In the genomic region with DNA sequence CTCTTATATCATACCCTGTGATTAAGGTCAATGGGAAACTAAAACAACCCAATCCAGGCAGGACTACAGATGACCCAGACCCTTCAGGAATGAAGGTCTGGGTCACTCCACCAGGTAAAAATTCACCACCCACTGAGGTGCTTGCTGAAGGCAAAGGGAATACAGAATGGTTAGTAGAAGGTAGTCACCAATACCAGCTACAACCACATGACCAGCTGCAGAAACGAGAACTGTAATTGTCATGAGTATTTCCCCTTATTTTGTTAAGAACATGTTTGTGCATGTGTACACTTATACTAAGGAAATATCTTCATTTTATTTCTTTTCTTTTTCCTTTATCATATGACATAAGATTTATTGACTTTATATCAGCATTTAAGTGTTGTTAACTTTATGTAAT, we compare ENCODE assay signal across 21 cellular contexts.
"Had no signal": no experiment of that assay in that cellular context is flagged by ENCODE, and none has a peak within 500 bp of the region (broad histone marks: within the 10 kb centered on the region; RNA-seq: fewer than 3 reads in every experiment).

No MANE protein-coding gene starts in this region.

- H3K27ac ChIP-seq: gastrocnemius medialis, lower lobe of right lung, neutrophil, parathyroid adenoma, right lobe of liver, thyroid gland had no signal

- H3K79me2 ChIP-seq: parathyroid adenoma had no signal

- H3K4me3 ChIP-seq: gastrocnemius medialis, lower lobe of right lung, right lobe of liver, thyroid gland had no signal

- FAIRE-seq: endometrium, keratinocyte, small intestine, urothelium cell line had no signal

- H3K36me3 ChIP-seq: gastrocnemius medialis, lower lobe of right lung, neutrophil, right lobe of liver, thyroid gland had no signal

- H2AFZ ChIP-seq: parathyroid adenoma had no signal

- H3K9me3 ChIP-seq: gastrocnemius medialis, lower lobe of right lung, neutrophil, right lobe of liver, thyroid gland had no signal

- H3K9ac ChIP-seq: parathyroid adenoma had no signal

- H3K4me1 ChIP-seq: parathyroid adenoma, right lobe of liver had no signal

- DNase-seq: cortex of kidney; effector memory CD8-positive, alpha-beta T cell; foreskin fibroblast; gastrocnemius medialis; head of caudate nucleus; left ventricle myocardium superior; lower lobe of right lung; naive thymus-derived CD8-positive, alpha-beta T cell; right lobe of liver; small intestine; stimulated activated CD4-positive, alpha-beta T cell treated with anti-CD3 and anti-CD28 coated beads, Interleukin-15, amount 100 ng/mL, for 24 hours; stimulated activated CD4-positive, alpha-beta T cell treated with anti-CD3 and anti-CD28 coated beads, Interleukin-2, amount 100 ng/mL, for 48 hours; stimulated activated naive CD4-positive, alpha-beta T cell; stimulated activated naive CD8-positive, alpha-beta T cell treated with anti-CD3 and anti-CD28 coated beads, Interleukin-15, amount 100 ng/mL, for 72 hours; thyroid gland; trophoblast cell had no signal

- ATAC-seq: effector memory CD8-positive, alpha-beta T cell; gastrocnemius medialis; left ventricle myocardium superior; lower lobe of right lung; naive thymus-derived CD8-positive, alpha-beta T cell; right lobe of liver; stimulated activated naive CD8-positive, alpha-beta T cell treated with anti-CD3 and anti-CD28 coated beads, Interleukin-15, amount 100 ng/mL, for 72 hours had no signal

- H3K27me3 ChIP-seq: gastrocnemius medialis, neutrophil, right lobe of liver, thyroid gland had no signal
